In the genomic region with DNA sequence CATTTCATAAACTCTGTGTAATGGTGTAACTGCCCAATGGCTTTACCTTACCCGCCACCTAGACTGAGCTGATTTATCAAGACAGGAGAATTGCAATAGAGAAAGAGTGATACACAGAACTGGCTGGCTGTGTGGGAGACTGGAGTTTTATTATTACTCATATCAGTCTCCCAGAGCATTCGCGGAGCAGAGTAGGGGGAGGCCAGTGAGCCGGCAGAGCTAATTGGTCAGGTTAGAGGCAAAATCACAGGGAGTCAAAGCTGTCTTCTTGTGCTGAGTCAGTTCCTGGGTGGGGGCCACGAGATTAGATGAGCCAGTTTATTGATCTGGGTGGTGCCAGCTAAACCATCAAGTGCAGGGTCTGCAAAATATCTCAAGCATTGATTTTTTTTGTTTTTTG, we compare ENCODE assay signal across 23 cellular contexts. TPM values are rescaled to one million over a fixed set of nuclear protein-coding genes. Genes with fewer than 3 reads are reported as not detected.
A peak's percentile ranks its signal among the peaks of the same experiment; 100 is the strongest.
DNase-seq lines count a peak whose midpoint lies in the region; ATAC-seq, FAIRE-seq and TF ChIP-seq lines count a peak whose summit lies in the region.
"Had no signal": no experiment of that assay in that cellular context is flagged by ENCODE, and none has a peak within 500 bp of the region (broad histone marks: within the 10 kb centered on the region; RNA-seq: fewer than 3 reads in every experiment).

No MANE protein-coding gene starts in this region.

- TF ChIP-seq RAD21 in GM12878 (IDR thresholded peaks at IDR 0.05; ENCODE audit: insufficient read depth, low read depth, low read length): no peak

- H4K20me1 ChIP-seq in GM12878 (ENCODE audit: control insufficient read depth, insufficient read depth) (no peaks in the 10 kb centered on the region), mammary epithelial cell (ENCODE audit: insufficient read depth, low read length) (no peaks in the 10 kb centered on the region)

- H3K9ac ChIP-seq in GM12878 (ENCODE audit: control insufficient read depth, insufficient read depth, low read length): no peak overlapping the region
- H3K9ac ChIP-seq in mammary epithelial cell (ENCODE audit: insufficient read depth, low read length): no peak overlapping the region
- H3K9ac ChIP-seq: GM23248, KMS-11 had no signal

- SMC1A ChIA-PET in GM12878 (lab: Charles Lee; ENCODE audit: uncharacterized antibody, unreplicated experiment): interaction anchor here (0.7 to 1.0 kb wide), 2 partner anchors 8 to 565 kb away, joined by 3 read pairs; no protein-coding TSS in a partner anchor

- no peaks in the 10 kb centered on the region for H3K36me3 Mint-ChIP-seq in activated CD4-positive, alpha-beta T cell treated with anti-CD3 and anti-CD28 coated beads for 36 hours (ENCODE audit: low read depth)
- no peaks in the 10 kb centered on the region for H3K36me3 Mint-ChIP-seq in activated CD4-positive, alpha-beta T cell treated with anti-CD3 and anti-CD28 coated beads, Interleukin-2, amount 10 ng/mL, durations not matched to agents 24 days and 14 days (ENCODE audit: low read depth)
- H3K36me3 Mint-ChIP-seq in activated naive CD4-positive, alpha-beta T cell treated with anti-CD3 and anti-CD28 coated beads for 36 hours (ENCODE audit: low read depth): no peaks in the 10 kb centered on the region
- H3K36me3 Mint-ChIP-seq: CD14-positive monocyte; CD8-positive, alpha-beta memory T cell had no signal

- H3K27ac ChIP-seq in GM12878 (ENCODE audit: control insufficient read depth, insufficient read depth) (no peak overlapping the region), mammary epithelial cell (ENCODE audit: insufficient read depth, low read depth, low read length) (no peak overlapping the region)
- H3K27ac ChIP-seq: 22Rv1, GM23248, KMS-11, SJSA1 had no signal

- TF ChIP-seq EP300 in GM12878 (IDR thresholded peaks at IDR 0.05; ENCODE audit: borderline replicate concordance in 1 of 2, control insufficient read depth in 1 of 2, low read depth in 2 of 2, low read length in 2 of 2): no peak

- no peaks in the 10 kb centered on the region for H3K9me3 Mint-ChIP-seq in activated CD4-positive, alpha-beta T cell treated with anti-CD3 and anti-CD28 coated beads for 36 hours (ENCODE audit: low read depth)
- peaks cover 3% of the 10 kb centered on the region for H3K9me3 Mint-ChIP-seq in activated CD4-positive, alpha-beta T cell treated with anti-CD3 and anti-CD28 coated beads, Interleukin-2, amount 10 ng/mL, durations not matched to agents 24 days and 14 days
- H3K9me3 Mint-ChIP-seq in activated naive CD4-positive, alpha-beta T cell treated with anti-CD3 and anti-CD28 coated beads for 36 hours: peaks cover 4% of the 10 kb centered on the region
- H3K9me3 Mint-ChIP-seq: CD8-positive, alpha-beta memory T cell; H9 had no signal

- in situ Hi-C loops in GM12878 (cut with MboI) (no loop called here), mammary epithelial cell (cut with MboI; ENCODE audit: low sequenced_read_pairs in 2 of 2) (no loop called here)

- H3K27ac Mint-ChIP-seq in activated CD4-positive, alpha-beta T cell treated with anti-CD3 and anti-CD28 coated beads for 36 hours: no peak overlapping the region
- H3K27ac Mint-ChIP-seq in activated CD4-positive, alpha-beta T cell treated with anti-CD3 and anti-CD28 coated beads, Interleukin-2, amount 10 ng/mL, durations not matched to agents 24 days and 14 days: no peak overlapping the region
- H3K27ac Mint-ChIP-seq in activated naive CD4-positive, alpha-beta T cell treated with anti-CD3 and anti-CD28 coated beads for 36 hours: no peak overlapping the region
- H3K27ac Mint-ChIP-seq: CD14-positive monocyte; CD8-positive, alpha-beta memory T cell; H9 had no signal

- no peaks in the 10 kb centered on the region; the same call in 2 of the 3 replicates for H3K9me3 ChIP-seq in GM12878 (replicated peaks; ENCODE audit: control insufficient read depth, insufficient read depth, low read length)
- H3K9me3 ChIP-seq in mammary epithelial cell (replicated peaks; ENCODE audit: insufficient read depth, low read length): no peaks in the 10 kb centered on the region
- H3K9me3 ChIP-seq: BE2C had no signal

- dilution Hi-C loops in mammary epithelial cell (cut with HindIII; ENCODE audit: low sequenced_read_pairs): no loop called here

- peak; percentile 35 for DNase-seq in activated CD4-positive, alpha-beta T cell treated with anti-CD3 and anti-CD28 coated beads for 36 hours
- DNase-seq in activated CD4-positive, alpha-beta T cell treated with anti-CD3 and anti-CD28 coated beads, Interleukin-2, amount 10 ng/mL, durations not matched to agents 24 days and 14 days: no peak
- DNase-seq in activated naive CD4-positive, alpha-beta T cell treated with anti-CD3 and anti-CD28 coated beads for 36 hours: peak; percentile 7
- DNase-seq in activated naive CD4-positive, alpha-beta T cell treated with anti-CD3 and anti-CD28 coated beads, Interleukin-2, amount 50 U/mL, for 16 hours: no peak
- DNase-seq in GM12878 (ENCODE audit: low read depth, low spot score) (no peak), HTR-8/SVneo (ENCODE audit: insufficient read length, low spot score) (no peak), mammary epithelial cell (no peak)
- DNase-seq: ACHN; BE2C; CD8-positive, alpha-beta memory T cell; DMS 273 treated with DMSO at 0.1 percent for 48 hours; DMS79; GM23248; H9; IMR-90; MM.1S; NCI-H2029; NCI-H524 treated with DMSO at 0.1 percent for 48 hours; NCI-H774 had no signal

- H3K36me3 ChIP-seq in GM12878 (ENCODE audit: control insufficient read depth in 2 of 2, insufficient read depth in 2 of 2, low read length in 1 of 2): no peaks in the 10 kb centered on the region
- no peaks in the 10 kb centered on the region for H3K36me3 ChIP-seq in mammary epithelial cell (ENCODE audit: insufficient read depth, low read length)
- H3K36me3 ChIP-seq: BE2C, SJSA1 had no signal

- WGBS in GM12878 (ENCODE audit: insufficient coverage, insufficient replicate concordance, low lambda C conversion rate, missing lambda C conversion rate): 48% methylated on average over 5 of the region's 5 CpGs
- WGBS in mammary epithelial cell (ENCODE audit: low coverage, missing lambda C conversion rate): 68% methylated on average over 4 of the region's 5 CpGs

- TF ChIP-seq POLR2A in GM12878 (IDR thresholded peaks at IDR 0.05; ENCODE audit: low read depth, low read length): no peak

- H3K4me1 ChIP-seq in GM12878 (ENCODE audit: control insufficient read depth, insufficient read depth, low read length) (no peaks in the 10 kb centered on the region), mammary epithelial cell (ENCODE audit: insufficient read depth, low read length) (no peaks in the 10 kb centered on the region)
- H3K4me1 ChIP-seq: BE2C, SJSA1 had no signal

- TF ChIP-seq CTCF in GM12878 (IDR thresholded peaks at IDR 0.05 in 2 of 3, conservative IDR thresholded peaks at IDR 0.05 in 1 of 3; ENCODE audit: control insufficient read depth in 2 of 3, extremely low read depth in 1 of 3, insufficient read depth in 1 of 3, low read depth in 3 of 3, low read length in 3 of 3) (no peak), mammary epithelial cell (conservative IDR thresholded peaks at IDR 0.05 in 1 of 2, IDR thresholded peaks at IDR 0.05 in 1 of 2; ENCODE audit: extremely low read depth in 1 of 2, insufficient read depth in 1 of 2, low read depth in 1 of 2, low read length in 2 of 2) (no peak)

- no TSS peak for BruUV-seq in GM12878 (replicated peaks; lab: Mats Ljungman, UMichigan)
- no TSS peak for BruUV-seq in mammary epithelial cell (replicated peaks; lab: Mats Ljungman, UMichigan)

- no peak overlapping the region for H3K4me3 ChIP-seq in GM12878
- H3K4me3 ChIP-seq in mammary epithelial cell (replicated peaks in 1 of 3; ENCODE audit: insufficient read depth in 1 of 3, low read depth in 2 of 3, low read length in 3 of 3): no peak overlapping the region
- H3K4me3 ChIP-seq: GM23248, SJSA1 had no signal

- no peaks in the 10 kb centered on the region for H3K4me1 Mint-ChIP-seq in activated CD4-positive, alpha-beta T cell treated with anti-CD3 and anti-CD28 coated beads for 36 hours
- no peaks in the 10 kb centered on the region for H3K4me1 Mint-ChIP-seq in activated CD4-positive, alpha-beta T cell treated with anti-CD3 and anti-CD28 coated beads, Interleukin-2, amount 10 ng/mL, durations not matched to agents 24 days and 14 days
- no peaks in the 10 kb centered on the region for H3K4me1 Mint-ChIP-seq in activated naive CD4-positive, alpha-beta T cell treated with anti-CD3 and anti-CD28 coated beads for 36 hours (ENCODE audit: low read depth)
- H3K4me1 Mint-ChIP-seq: CD14-positive monocyte; CD8-positive, alpha-beta memory T cell; H9 had no signal

- peak; percentile 68 for ATAC-seq in activated CD4-positive, alpha-beta T cell treated with anti-CD3 and anti-CD28 coated beads for 36 hours
- peak; percentile 60 for ATAC-seq in GM12878

- H3K4me2 ChIP-seq in GM12878 (ENCODE audit: control insufficient read depth, insufficient read depth): no peak overlapping the region
- no peak overlapping the region for H3K4me2 ChIP-seq in mammary epithelial cell (ENCODE audit: insufficient read depth, low read depth, low read length)
- H3K4me2 ChIP-seq: KMS-11 had no signal

- POLR2A ChIA-PET in activated CD4-positive, alpha-beta T cell treated with anti-CD3 and anti-CD28 coated beads for 36 hours (lab: Charles Lee): no interaction called here
- POLR2A ChIA-PET in GM12878 (lab: Charles Lee): no interaction called here

- no peaks in the 10 kb centered on the region for H3K27me3 ChIP-seq in GM12878 (replicated peaks in 1 of 2; ENCODE audit: control insufficient read depth in 2 of 2, insufficient read depth in 2 of 2, low read length in 1 of 2)
- no peaks in the 10 kb centered on the region for H3K27me3 ChIP-seq in mammary epithelial cell (ENCODE audit: insufficient read depth, low read length)
- H3K27me3 ChIP-seq: SJSA1 had no signal

- no peak overlapping the region for H2AFZ ChIP-seq in GM12878 (ENCODE audit: control insufficient read depth, low read depth, low read length)
- H2AFZ ChIP-seq in mammary epithelial cell (ENCODE audit: low read depth, low read length): no peak overlapping the region
- H2AFZ ChIP-seq: GM23248 had no signal

- no peak overlapping the region for H3K4me3 Mint-ChIP-seq in activated CD4-positive, alpha-beta T cell treated with anti-CD3 and anti-CD28 coated beads for 36 hours
- H3K4me3 Mint-ChIP-seq in activated CD4-positive, alpha-beta T cell treated with anti-CD3 and anti-CD28 coated beads, Interleukin-2, amount 10 ng/mL, durations not matched to agents 24 days and 14 days: no peak overlapping the region
- no peak overlapping the region for H3K4me3 Mint-ChIP-seq in activated naive CD4-positive, alpha-beta T cell treated with anti-CD3 and anti-CD28 coated beads for 36 hours
- H3K4me3 Mint-ChIP-seq: CD14-positive monocyte; CD8-positive, alpha-beta memory T cell; H9 had no signal

- CTCF ChIA-PET in activated CD4-positive, alpha-beta T cell treated with anti-CD3 and anti-CD28 coated beads for 36 hours (lab: Charles Lee): interaction anchor here (1.0 kb wide), 1 partner anchor 13 kb away, joined by 3 read pairs; no protein-coding TSS in a partner anchor
- CTCF ChIA-PET in activated naive CD4-positive, alpha-beta T cell treated with anti-CD3 and anti-CD28 coated beads for 36 hours (lab: Charles Lee): no interaction called here
- CTCF ChIA-PET in GM12878 (lab: Yijun Ruan, JAX): no interaction called here
- CTCF ChIA-PET in mammary epithelial cell (lab: Charles Lee; ENCODE audit: low non-redundant PET): no interaction called here

- no peak for FAIRE-seq in GM12878 (lab: Jason Lieb, UNC)
- FAIRE-seq in HTR-8/SVneo (lab: Jason Lieb, UNC): no peak

- intact Hi-C loops in activated CD4-positive, alpha-beta T cell treated with anti-CD3 and anti-CD28 coated beads for 36 hours (cut with DNase I, micrococcal nuclease): no loop called here
- intact Hi-C loops in activated CD4-positive, alpha-beta T cell treated with anti-CD3 and anti-CD28 coated beads, Interleukin-2, amount 10 ng/mL, durations not matched to agents 24 days and 14 days (cut with micrococcal nuclease): no loop called here
- intact Hi-C loops in activated naive CD4-positive, alpha-beta T cell treated with anti-CD3 and anti-CD28 coated beads for 36 hours (cut with micrococcal nuclease): no loop called here
- intact Hi-C loops in GM12878 (cut with micrococcal nuclease; ENCODE audit: unreplicated experiment): no loop called here
- intact Hi-C loops in mammary epithelial cell (cut with micrococcal nuclease): no loop called here

- RAD21 ChIA-PET in GM12878 (lab: Charles Lee; ENCODE audit: unreplicated experiment): no interaction called here

- H3K27me3 Mint-ChIP-seq in activated CD4-positive, alpha-beta T cell treated with anti-CD3 and anti-CD28 coated beads for 36 hours: no peaks in the 10 kb centered on the region
- H3K27me3 Mint-ChIP-seq in activated CD4-positive, alpha-beta T cell treated with anti-CD3 and anti-CD28 coated beads, Interleukin-2, amount 10 ng/mL, durations not matched to agents 24 days and 14 days: no peaks in the 10 kb centered on the region
- no peaks in the 10 kb centered on the region for H3K27me3 Mint-ChIP-seq in activated naive CD4-positive, alpha-beta T cell treated with anti-CD3 and anti-CD28 coated beads for 36 hours (ENCODE audit: low read depth)

- H3K79me2 ChIP-seq in GM12878 (ENCODE audit: control insufficient read depth, insufficient read depth, low read length): no peaks in the 10 kb centered on the region
- H3K79me2 ChIP-seq in mammary epithelial cell (ENCODE audit: insufficient read depth, low read length): no peaks in the 10 kb centered on the region

RNA-seq across cellular contexts. Expression of a gene that starts 23.4 kb away (rescaled TPM):
- not detected for total RNA-seq in activated CD4-positive, alpha-beta T cell treated with anti-CD3 and anti-CD28 coated beads for 36 hours
- total RNA-seq in activated CD4-positive, alpha-beta T cell treated with anti-CD3 and anti-CD28 coated beads, Interleukin-2, amount 10 ng/mL, durations not matched to agents 24 days and 14 days: not detected in 2 replicates
- not detected for total RNA-seq in activated naive CD4-positive, alpha-beta T cell treated with anti-CD3 and anti-CD28 coated beads for 36 hours
- 0.19 TPM in 1 of 2 replicates, not detected in the other for total RNA-seq in GM12878 (2013; cell fraction: nucleolus; rRNA removed)
- 0.33 and 0.45 TPM in 2 replicates for total RNA-seq in GM12878 (2014; rRNA removed)
- 0.27 and 0.28 TPM in 2 replicates for total RNA-seq in GM12878 (2014; rRNA removed; fragmentation: Illumina TruSeq; extraction: Trizol)
- 0.38 and 0.40 TPM in 2 replicates for total RNA-seq in GM12878 (2021)
- polyA plus RNA-seq in GM12878 (2011; ENCODE audit: low read depth): not detected
- 0.12 and 0.14 TPM in 2 replicates for polyA plus RNA-seq in GM12878 (2011; rRNA removed)
- 0.10 and 0.12 TPM in 2 replicates for polyA plus RNA-seq in GM12878 (2011; cell fraction: cytosol; rRNA removed)
- polyA plus RNA-seq in GM12878 (2011; cell fraction: nucleus; rRNA removed): 0.34 and 0.43 TPM in 2 replicates
- polyA plus RNA-seq in GM12878 (2012): 0.03 TPM in 1 of 2 replicates, not detected in the other
- 0.27 and 0.29 TPM in 2 replicates for polyA plus RNA-seq in GM12878 (2014; fragmentation: Illumina TruSeq; extraction: Trizol)
- polyA plus RNA-seq in GM12878 (2014; fragmentation: Nextera tagmentation; extraction: Ambion mirVana): under 1 TPM; 0.03 to 0.07 TPM
- 0.24 and 0.29 TPM in 2 replicates for polyA plus RNA-seq in GM12878 (2014; rRNA removed)
- polyA plus RNA-seq in GM12878 (2016; fragmentation: Nextera tagmentation; extraction: Ambion mirVana): under 1 TPM; 0.10 to 0.78 TPM
- 0.22 and 0.36 TPM in 2 replicates for polyA minus RNA-seq in GM12878 (2011; rRNA and poly(A)+ RNA removed)
- polyA minus RNA-seq in GM12878 (2011; cell fraction: cytosol; rRNA and poly(A)+ RNA removed): not detected in 2 replicates
- 0.36 and 0.77 TPM in 2 replicates for polyA minus RNA-seq in GM12878 (2011; cell fraction: nucleus; rRNA and poly(A)+ RNA removed)
- not detected for total RNA-seq in mammary epithelial cell
- polyA plus RNA-seq in mammary epithelial cell: not detected
- not detected for polyA minus RNA-seq in mammary epithelial cell
- total RNA-seq: CD8-positive, alpha-beta memory T cell; GM23248; SJSA1 had no signal
- polyA plus RNA-seq: CD14-positive monocyte; CD8-positive, alpha-beta memory T cell had no signal

Comparison
In these comparisons a context has a peak if more than half of its experiments do, and no peak if none do; other contexts are left out.
1. DNase-seq: peak in activated CD4-positive, alpha-beta T cell treated with anti-CD3 and anti-CD28 coated beads for 36 hours (single experiment) and activated naive CD4-positive, alpha-beta T cell treated with anti-CD3 and anti-CD28 coated beads for 36 hours (single experiment); none in activated CD4-positive, alpha-beta T cell treated with anti-CD3 and anti-CD28 coated beads, Interleukin-2, amount 10 ng/mL, durations not matched to agents 24 days and 14 days (single experiment), activated naive CD4-positive, alpha-beta T cell treated with anti-CD3 and anti-CD28 coated beads, Interleukin-2, amount 50 U/mL, for 16 hours (single experiment), GM12878 (single experiment), HTR-8/SVneo (single experiment) and mammary epithelial cell (single experiment).